Comparison of ENCODE assay signal across 18 cellular contexts in genomic region chr17:263271-263670, GRCh38.
DNase-seq lines count a peak whose midpoint lies in the region; TF ChIP-seq lines count a peak whose summit lies in the region.
"Had no signal": no experiment of that assay in that cellular context is flagged by ENCODE, and none has a peak within 500 bp of the region (broad histone marks: within the 10 kb centered on the region; RNA-seq: fewer than 3 reads in every experiment).

No MANE protein-coding gene starts in this region.

- H3K23ac ChIP-seq in neuronal stem cell (ENCODE audit: low read depth, low read length, poor library complexity) = no peak overlapping the region

- H2BK12ac ChIP-seq in neuronal stem cell (ENCODE audit: low read length) = no peak overlapping the region

- H3K4me3 ChIP-seq in neuronal stem cell (ENCODE audit: low read length in 2 of 2) = no peak overlapping the region
- H3K4me3 ChIP-seq: A549; BLaER1 treated with 17β-estradiol and CSF1 and Interleukin-3, amounts not matched to agents 10 nM and 100 nM; HAP-1 had no signal

- H3K27ac Mint-ChIP-seq in type B pancreatic cell = no peak overlapping the region
- H3K27ac Mint-ChIP-seq: CD8-positive, alpha-beta memory T cell had no signal

- no peak overlapping the region for H3K9ac ChIP-seq in neuronal stem cell (ENCODE audit: low read depth, low read length, poor library complexity)
- H3K9ac ChIP-seq: BLaER1 treated with 17β-estradiol and CSF1 and Interleukin-3, amounts not matched to agents 10 nM and 100 nM had no signal

- WGBS in neuronal stem cell (ENCODE audit: extremely low coverage in 2 of 2, insufficient read length in 2 of 2, insufficient replicate concordance in 1 of 2), 2 donors = no CpG with 5 or more reads among the region's 18 CpGs

- peaks cover 19% of the 10 kb centered on the region for H3K4me1 Mint-ChIP-seq in type B pancreatic cell (ENCODE audit: unreplicated experiment)
- H3K4me1 Mint-ChIP-seq: CD8-positive, alpha-beta memory T cell had no signal

- peaks cover 3% of the 10 kb centered on the region for H3K27me3 Mint-ChIP-seq in type B pancreatic cell

- peaks cover 0 to 3% (median 3%) of the 10 kb centered on the region in 3 experiments for H3K27me3 ChIP-seq in neuronal stem cell (ENCODE audit: control insufficient read depth in 3 of 3, insufficient read depth in 3 of 3, low read depth in 1 of 3, low read length in 3 of 3)
- H3K27me3 ChIP-seq: BLaER1 treated with 17β-estradiol and CSF1 and Interleukin-3, amounts not matched to agents 10 nM and 100 nM had no signal

- no peak overlapping the region for H2BK120ac ChIP-seq in neuronal stem cell (ENCODE audit: low read depth, low read length)

- DNase-seq in activated effector memory CD4-positive, alpha-beta T cell treated with anti-CD3 and anti-CD28 coated beads, Interleukin-2, amount 50 U/mL, for 16 hours = peak; percentile 21
- no peak for DNase-seq in activated effector memory CD4-positive, alpha-beta T cell treated with Interleukin-2 at 50 U/mL for 16 hours
- DNase-seq in activated CD8-positive, alpha-beta memory T cell treated with anti-CD3 and anti-CD28 coated beads, Interleukin-2, amount 50 U/mL, for 4 hours = peak; percentile 5
- no peak for DNase-seq in neuronal stem cell (ENCODE audit: low spot score)
- peak; percentile 44 for DNase-seq in type B pancreatic cell (ENCODE audit: extremely low spot score, unreplicated experiment)
- no peak for DNase-seq in NCI-H345 (lab: John Stamatoyannopoulos, UW)
- no peak for DNase-seq in HUDEP-2 (lab: John Stamatoyannopoulos, UW; ENCODE audit: unreplicated experiment in 76 of 76)
- DNase-seq: DMS79, IMR-90, MM.1S, NCI-H1092 treated with DMSO at 0.1 percent for 48 hours, NCI-H1694, NCI-H2227 treated with DMSO at 0.1 percent for 48 hours, NCI-H69 had no signal

- peaks cover 10% of the 10 kb centered on the region for H3K36me3 Mint-ChIP-seq in type B pancreatic cell

- no peak overlapping the region for H3K18ac ChIP-seq in neuronal stem cell (ENCODE audit: low read length)

- H3K9me3 Mint-ChIP-seq in type B pancreatic cell = peaks cover 5% of the 10 kb centered on the region
- H3K9me3 Mint-ChIP-seq: CD8-positive, alpha-beta memory T cell had no signal

- H4K8ac ChIP-seq in neuronal stem cell (ENCODE audit: low read depth, low read length) = no peak overlapping the region

- H3K4ac ChIP-seq in neuronal stem cell (ENCODE audit: low read length) = no peak overlapping the region

- no peak overlapping the region for H4K91ac ChIP-seq in neuronal stem cell (ENCODE audit: low read depth, low read length, poor library complexity)

- no peak overlapping the region for H2AFZ ChIP-seq in neuronal stem cell (ENCODE audit: low read length)

- peaks cover 4 to 18% of the 10 kb centered on the region in 2 donors for H3K9me3 ChIP-seq in neuronal stem cell (replicated peaks in 1 of 2; ENCODE audit: control insufficient read depth in 2 of 2, insufficient read depth in 1 of 2, low read depth in 1 of 2, low read length in 2 of 2)
- H3K9me3 ChIP-seq: A549, HAP-1 had no signal

- H3K14ac ChIP-seq in neuronal stem cell (ENCODE audit: low read length) = no peak overlapping the region

- no peak for TF ChIP-seq CTCF in type B pancreatic cell (conservative IDR thresholded peaks at IDR 0.05)

- H3K27ac ChIP-seq in neuronal stem cell (replicated peaks; ENCODE audit: low read length) = no peak overlapping the region
- H3K27ac ChIP-seq: A549; BLaER1 treated with 17β-estradiol and CSF1 and Interleukin-3, amounts not matched to agents 10 nM and 100 nM had no signal

- H2BK5ac ChIP-seq in neuronal stem cell (ENCODE audit: low read length) = peak overlapping the region; percentile 17

- H3K4me1 ChIP-seq in neuronal stem cell (ENCODE audit: control insufficient read depth in 2 of 2, insufficient read depth in 1 of 2, low read depth in 1 of 2, low read length in 2 of 2) = peaks cover 5 to 21% of the 10 kb centered on the region in 2 donors
- H3K4me1 ChIP-seq: A549, HAP-1 had no signal

- no peaks in the 10 kb centered on the region for H3K36me3 ChIP-seq in neuronal stem cell (replicated peaks in 1 of 2; ENCODE audit: control insufficient read depth in 2 of 2, insufficient read depth in 2 of 2, low read length in 2 of 2)
- H3K36me3 ChIP-seq: HAP-1 had no signal

- no peak overlapping the region for H2AK5ac ChIP-seq in neuronal stem cell (ENCODE audit: low read depth, low read length)

- H2BK15ac ChIP-seq in neuronal stem cell (ENCODE audit: low read length) = no peak overlapping the region

- no peak overlapping the region for H3K4me2 ChIP-seq in neuronal stem cell (ENCODE audit: insufficient read depth, low read length, poor library complexity, severe bottlenecking)
- H3K4me2 ChIP-seq: A549; BLaER1 treated with 17β-estradiol and CSF1 and Interleukin-3, amounts not matched to agents 10 nM and 100 nM had no signal

- H3K79me1 ChIP-seq in neuronal stem cell (ENCODE audit: low read depth, low read length) = no peaks in the 10 kb centered on the region

- H3K4me3 Mint-ChIP-seq in type B pancreatic cell = no peak overlapping the region
- H3K4me3 Mint-ChIP-seq: CD8-positive, alpha-beta memory T cell had no signal

Comparison
In these comparisons a context has a peak if more than half of its experiments do, and no peak if none do; other contexts are left out.
1. DNase-seq: peak in activated effector memory CD4-positive, alpha-beta T cell treated with anti-CD3 and anti-CD28 coated beads, Interleukin-2, amount 50 U/mL, for 16 hours (single experiment), activated CD8-positive, alpha-beta memory T cell treated with anti-CD3 and anti-CD28 coated beads, Interleukin-2, amount 50 U/mL, for 4 hours (single experiment) and type B pancreatic cell (single experiment); none in activated effector memory CD4-positive, alpha-beta T cell treated with Interleukin-2 at 50 U/mL for 16 hours (single experiment), neuronal stem cell (single experiment), NCI-H345 (single experiment) and HUDEP-2 (0 of 76).